ENCODE assay signal across 32 cellular contexts in the genomic region with DNA sequence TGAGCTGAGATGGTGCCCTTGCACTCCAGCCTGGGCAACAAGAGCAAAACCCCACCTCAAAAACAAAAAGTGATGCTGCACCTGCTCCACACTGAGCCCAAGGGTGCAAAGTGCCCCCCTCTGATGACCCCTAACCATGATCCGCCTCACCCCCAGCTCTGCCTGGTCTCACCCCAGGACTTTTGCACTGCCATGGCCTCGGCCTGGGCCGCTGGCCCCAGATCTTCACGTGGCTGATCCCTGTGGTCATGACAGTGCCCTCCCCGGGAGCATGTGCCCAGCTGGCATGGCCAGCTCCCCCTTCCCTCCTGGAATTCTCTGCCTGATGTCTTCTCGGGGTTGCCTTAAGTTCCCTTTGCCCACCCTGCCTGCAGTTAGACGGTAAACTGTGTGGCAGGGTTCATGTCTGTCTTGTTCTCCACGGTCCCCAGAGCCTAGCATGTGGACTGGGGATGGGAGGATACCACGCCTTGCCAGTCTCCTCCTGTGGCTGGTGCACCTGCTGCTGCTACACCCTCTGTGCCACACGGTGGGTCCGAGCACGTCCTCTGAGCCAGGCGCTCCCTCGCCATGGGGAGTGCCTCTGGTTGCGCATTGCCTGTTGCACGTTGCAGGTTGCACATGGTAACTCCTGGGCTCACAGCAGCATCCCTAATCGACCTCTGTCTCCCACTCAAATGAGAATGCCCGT.
"Had no signal": no experiment of that assay in that cellular context is flagged by ENCODE, and none has a peak within 500 bp of the region (broad histone marks: within the 10 kb centered on the region; RNA-seq: fewer than 3 reads in every experiment).

No MANE protein-coding gene starts in this region.

- H3K27ac Mint-ChIP-seq: activated CD4-positive, alpha-beta T cell treated with anti-CD3 and anti-CD28 coated beads for 36 hours; activated CD8-positive, alpha-beta T cell treated with anti-CD3 and anti-CD28 coated beads for 36 hours; activated naive CD4-positive, alpha-beta T cell treated with anti-CD3 and anti-CD28 coated beads, Interleukin-2, amount 50 U/mL, for 24 hours; activated naive CD8-positive, alpha-beta T cell treated with anti-CD3 and anti-CD28 coated beads for 36 hours; activated naive CD8-positive, alpha-beta T cell treated with anti-CD3 and anti-CD28 coated beads, Interleukin-2, amount 50 U/mL, for 24 hours; activated T-helper 17 cell treated with anti-CD3 and anti-CD28 coated beads, Interleukin-2, amount 50 U/mL, for 72 hours; dendritic cell treated with granulocyte-macrophage colony-stimulating factor and Interleukin-4, amounts not matched to agents 40 ng/mL and 50 ng/mL, for 4 days; endodermal cell; T-helper 17 cell; T-helper 2 cell treated with Interferon-gamma antibody and Interleukin-4, amounts not matched to agents 5 μg/mL and 100 μg/mL, for 36 hours had no signal

- H3K36me3 ChIP-seq: ascending aorta, brain microvascular endothelial cell had no signal

- FAIRE-seq: bronchial epithelial cell, frontal cortex had no signal

- H3K4me1 ChIP-seq: ascending aorta had no signal

- H3K4me1 Mint-ChIP-seq: activated CD4-positive, alpha-beta T cell treated with anti-CD3 and anti-CD28 coated beads for 36 hours; activated naive CD4-positive, alpha-beta T cell treated with anti-CD3 and anti-CD28 coated beads, Interleukin-2, amount 50 U/mL, for 24 hours; activated naive CD8-positive, alpha-beta T cell treated with anti-CD3 and anti-CD28 coated beads for 36 hours; activated naive CD8-positive, alpha-beta T cell treated with anti-CD3 and anti-CD28 coated beads, Interleukin-2, amount 50 U/mL, for 24 hours; activated T-helper 17 cell treated with anti-CD3 and anti-CD28 coated beads, Interleukin-2, amount 50 U/mL, for 72 hours; central memory CD8-positive, alpha-beta T cell; endodermal cell; T-helper 17 cell had no signal

- ATAC-seq: activated CD4-positive, alpha-beta T cell treated with anti-CD3 and anti-CD28 coated beads for 36 hours; activated CD8-positive, alpha-beta T cell treated with anti-CD3 and anti-CD28 coated beads for 36 hours; activated naive CD8-positive, alpha-beta T cell treated with anti-CD3 and anti-CD28 coated beads, Interleukin-2, amount 50 U/mL, for 24 hours; activated T-cell treated with anti-CD3 and anti-CD28 coated beads, Interleukin-2, amount 50 U/mL, for 4 hours; activated T-helper 17 cell treated with anti-CD3 and anti-CD28 coated beads, Interleukin-2, amount 50 U/mL, for 72 hours; esophagus mucosa; T-helper 17 cell had no signal

- H3K4me3 ChIP-seq: ascending aorta, coronary artery, dorsolateral prefrontal cortex had no signal

- H3K9me3 Mint-ChIP-seq: activated CD8-positive, alpha-beta T cell treated with anti-CD3 and anti-CD28 coated beads for 36 hours; activated naive CD4-positive, alpha-beta T cell treated with anti-CD3 and anti-CD28 coated beads, Interleukin-2, amount 50 U/mL, for 24 hours; activated naive CD8-positive, alpha-beta T cell treated with anti-CD3 and anti-CD28 coated beads for 36 hours; activated naive CD8-positive, alpha-beta T cell treated with anti-CD3 and anti-CD28 coated beads, Interleukin-2, amount 50 U/mL, for 24 hours; activated T-cell treated with anti-CD3 and anti-CD28 coated beads, Interleukin-2, amount 50 U/mL, for 4 hours; activated T-helper 17 cell treated with anti-CD3 and anti-CD28 coated beads, Interleukin-2, amount 50 U/mL, for 72 hours; central memory CD8-positive, alpha-beta T cell; dendritic cell treated with granulocyte-macrophage colony-stimulating factor and Interleukin-4, amounts not matched to agents 40 ng/mL and 50 ng/mL, for 4 days; T-helper 2 cell treated with Interferon-gamma antibody and Interleukin-4, amounts not matched to agents 5 μg/mL and 100 μg/mL, for 36 hours had no signal

- H3K27me3 ChIP-seq: ascending aorta, brain microvascular endothelial cell, dorsolateral prefrontal cortex had no signal

- H3K27ac ChIP-seq: ascending aorta, brain microvascular endothelial cell, coronary artery, dorsolateral prefrontal cortex had no signal

- H3K9me3 ChIP-seq: ascending aorta had no signal

- DNase-seq: activated CD4-positive, alpha-beta T cell treated with anti-CD3 and anti-CD28 coated beads for 36 hours; activated CD4-positive, alpha-beta T cell treated with anti-CD3 and anti-CD28 coated beads, Interleukin-2, amount 50 U/mL, for 1 hour; activated CD4-positive, alpha-beta T cell treated with anti-CD3 and anti-CD28 coated beads, Interleukin-2, amount 50 U/mL, for 48 hours; activated CD4-positive, CD25-positive, alpha-beta regulatory T cell; activated CD4-positive, CD25-positive, alpha-beta regulatory T cell treated with anti-CD3 and anti-CD28 coated beads, Interleukin-2, amount 50 U/mL, for 72 hours; activated CD8-positive, alpha-beta memory T cell treated with anti-CD3 and anti-CD28 coated beads for 24 hours; activated CD8-positive, alpha-beta T cell treated with anti-CD3 and anti-CD28 coated beads for 36 hours; activated effector memory CD4-positive, alpha-beta T cell treated with Interleukin-2 at 50 U/mL for 16 hours; activated gamma-delta T cell treated with Interleukin-2 at 50 U/mL for 16 hours; activated naive CD4-positive, alpha-beta T cell treated with Interleukin-2 at 50 U/mL for 16 hours; activated naive CD8-positive, alpha-beta T cell treated with anti-CD3 and anti-CD28 coated beads for 36 hours; activated naive CD8-positive, alpha-beta T cell treated with anti-CD3 and anti-CD28 coated beads, Interleukin-2, amount 50 U/mL, for 24 hours; activated T-cell treated with anti-CD3 and anti-CD28 coated beads, Interleukin-2, amount 50 U/mL, for 4 hours; brain microvascular endothelial cell; dorsolateral prefrontal cortex; effector memory CD4-positive, alpha-beta T cell; endodermal cell; foreskin fibroblast; head of caudate nucleus; T-helper 1 cell; T-helper 17 cell; T1000 had no signal

- H3K4me3 Mint-ChIP-seq: activated CD4-positive, alpha-beta T cell treated with anti-CD3 and anti-CD28 coated beads for 36 hours; activated CD8-positive, alpha-beta T cell treated with anti-CD3 and anti-CD28 coated beads for 36 hours; activated naive CD4-positive, alpha-beta T cell treated with anti-CD3 and anti-CD28 coated beads, Interleukin-2, amount 50 U/mL, for 24 hours; activated naive CD8-positive, alpha-beta T cell treated with anti-CD3 and anti-CD28 coated beads for 36 hours; activated naive CD8-positive, alpha-beta T cell treated with anti-CD3 and anti-CD28 coated beads, Interleukin-2, amount 50 U/mL, for 24 hours; activated T-cell treated with anti-CD3 and anti-CD28 coated beads, Interleukin-2, amount 50 U/mL, for 4 hours; activated T-helper 17 cell treated with anti-CD3 and anti-CD28 coated beads, Interleukin-2, amount 50 U/mL, for 72 hours; central memory CD8-positive, alpha-beta T cell; dendritic cell treated with granulocyte-macrophage colony-stimulating factor and Interleukin-4, amounts not matched to agents 40 ng/mL and 50 ng/mL, for 4 days; endodermal cell; T-helper 17 cell; T-helper 2 cell treated with Interferon-gamma antibody and Interleukin-4, amounts not matched to agents 5 μg/mL and 100 μg/mL, for 36 hours had no signal

- H3K36me3 Mint-ChIP-seq: activated naive CD4-positive, alpha-beta T cell treated with anti-CD3 and anti-CD28 coated beads, Interleukin-2, amount 50 U/mL, for 24 hours; activated naive CD8-positive, alpha-beta T cell treated with anti-CD3 and anti-CD28 coated beads for 36 hours had no signal

- H3K27me3 Mint-ChIP-seq: activated CD4-positive, alpha-beta T cell treated with anti-CD3 and anti-CD28 coated beads for 36 hours; activated naive CD4-positive, alpha-beta T cell treated with anti-CD3 and anti-CD28 coated beads, Interleukin-2, amount 50 U/mL, for 24 hours; dendritic cell treated with granulocyte-macrophage colony-stimulating factor and Interleukin-4, amounts not matched to agents 40 ng/mL and 50 ng/mL, for 4 days had no signal
